10 cellular contexts compared by ENCODE assay signal in the genomic region with DNA sequence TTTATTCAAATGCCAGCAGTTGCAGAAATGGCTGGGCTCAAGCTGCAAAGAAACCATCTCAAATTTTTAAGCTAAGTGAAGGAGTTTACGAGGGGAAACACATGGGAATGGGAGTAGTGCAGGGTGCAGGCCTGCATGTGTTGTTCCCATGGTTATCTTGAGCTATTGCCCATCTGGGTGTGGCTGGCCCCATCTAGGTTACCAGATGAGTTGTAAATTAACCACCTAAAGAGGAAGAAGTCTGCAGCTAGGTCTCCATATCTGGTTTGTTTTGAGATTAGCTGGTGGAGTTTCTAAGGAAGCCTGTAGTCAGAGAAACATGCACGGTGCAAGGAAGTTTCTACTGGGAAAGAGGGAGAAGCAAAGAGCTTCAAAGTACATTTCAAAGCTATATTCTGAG. TPM values are rescaled to one million over a fixed set of nuclear protein-coding genes. Genes with fewer than 3 reads are reported as not detected.
DNase-seq lines count a peak whose midpoint lies in the region; ATAC-seq and TF ChIP-seq lines count a peak whose summit lies in the region.
"Had no signal": no experiment of that assay in that cellular context is flagged by ENCODE, and none has a peak within 500 bp of the region (broad histone marks: within the 10 kb centered on the region; RNA-seq: fewer than 3 reads in every experiment).

No MANE protein-coding gene starts in this region.

- no TSS peak for BruUV-seq in MCF 10A (replicated peaks; lab: Mats Ljungman, UMichigan)

- CTCF ChIA-PET in MCF 10A (lab: Yijun Ruan, JAX), result interaction anchor here (0.6 to 1.4 kb wide), 4 partner anchors 8 to 65 kb away, joined by 3 to 4 read pairs (median 4); a partner anchor contains a TSS
- CTCF ChIA-PET in activated CD4-positive, alpha-beta T cell treated with anti-CD3 and anti-CD28 coated beads, Interleukin-2, amount 10 ng/mL, durations not matched to agents 7 days and 5 days (lab: Charles Lee), result no interaction called here

- H3K27me3 Mint-ChIP-seq in stimulated activated memory B cell treated with anti-CD40 and anti-IgM and Interleukin-4, amounts not matched to agents 10 μg/mL and 1 μg/mL and 100 μg/mL, for 72 hours, result no peaks in the 10 kb centered on the region
- H3K27me3 Mint-ChIP-seq in MCF 10A (ENCODE audit: insufficient read depth, unreplicated experiment), result no peaks in the 10 kb centered on the region
- peaks cover 2% of the 10 kb centered on the region for H3K27me3 Mint-ChIP-seq in activated CD4-positive, alpha-beta T cell treated with anti-CD3 and anti-CD28 coated beads, Interleukin-2, amount 10 ng/mL, durations not matched to agents 7 days and 5 days
- H3K27me3 Mint-ChIP-seq: brain had no signal

- peaks cover 3% of the 10 kb centered on the region for H3K9me3 Mint-ChIP-seq in stimulated activated memory B cell treated with anti-CD40 and anti-IgM and Interleukin-4, amounts not matched to agents 10 μg/mL and 1 μg/mL and 100 μg/mL, for 72 hours
- no peaks in the 10 kb centered on the region for H3K9me3 Mint-ChIP-seq in MCF 10A (ENCODE audit: unreplicated experiment)
- peaks cover 17% of the 10 kb centered on the region for H3K9me3 Mint-ChIP-seq in activated CD4-positive, alpha-beta T cell treated with anti-CD3 and anti-CD28 coated beads, Interleukin-2, amount 10 ng/mL, durations not matched to agents 7 days and 5 days

- TF ChIP-seq CTCF in MCF 10A (IDR thresholded peaks at IDR 0.05; ENCODE audit: unreplicated experiment), result no peak

- intact Hi-C loops in MCF 10A (cut with micrococcal nuclease), result no loop called here

- no peak overlapping the region for H3K4me3 Mint-ChIP-seq in stimulated activated memory B cell treated with anti-CD40 and anti-IgM and Interleukin-4, amounts not matched to agents 10 μg/mL and 1 μg/mL and 100 μg/mL, for 72 hours
- no peak overlapping the region for H3K4me3 Mint-ChIP-seq in MCF 10A (ENCODE audit: unreplicated experiment)
- no peak overlapping the region for H3K4me3 Mint-ChIP-seq in activated CD4-positive, alpha-beta T cell treated with anti-CD3 and anti-CD28 coated beads, Interleukin-2, amount 10 ng/mL, durations not matched to agents 7 days and 5 days
- H3K4me3 Mint-ChIP-seq: brain had no signal

- peak; percentile 96 for ATAC-seq in GM19438 (IDR thresholded peaks at IDR 0.05; ENCODE audit: low read depth, unreplicated experiment)
- peak; percentile 91 for ATAC-seq in HG02884 (IDR thresholded peaks at IDR 0.05; ENCODE audit: unreplicated experiment)
- ATAC-seq in stimulated activated memory B cell treated with anti-CD40 and anti-IgM and Interleukin-4, amounts not matched to agents 10 μg/mL and 1 μg/mL and 100 μg/mL, for 72 hours, result peak; percentile 76

- peak overlapping the region; percentile 43 for H3K27ac Mint-ChIP-seq in stimulated activated memory B cell treated with anti-CD40 and anti-IgM and Interleukin-4, amounts not matched to agents 10 μg/mL and 1 μg/mL and 100 μg/mL, for 72 hours
- H3K27ac Mint-ChIP-seq in MCF 10A (ENCODE audit: low read depth, unreplicated experiment), result no peak overlapping the region
- no peak overlapping the region for H3K27ac Mint-ChIP-seq in activated CD4-positive, alpha-beta T cell treated with anti-CD3 and anti-CD28 coated beads, Interleukin-2, amount 10 ng/mL, durations not matched to agents 7 days and 5 days
- H3K27ac Mint-ChIP-seq: brain had no signal

- peak; percentile 22 to 36 for DNase-seq in Kasumi-1 (lab: John Stamatoyannopoulos, UW)
- no peak for DNase-seq in MCF 10A (ENCODE audit: unreplicated experiment)
- DNase-seq in activated CD4-positive, alpha-beta T cell treated with anti-CD3 and anti-CD28 coated beads, Interleukin-2, amount 10 ng/mL, durations not matched to agents 7 days and 5 days, result no peak
- DNase-seq in SKM-1 (lab: John Stamatoyannopoulos, UW; ENCODE audit: unreplicated experiment), result no peak
- DNase-seq: NCI-H187 treated with DMSO at 0.1 percent for 48 hours, right cardiac atrium had no signal

- POLR2A ChIA-PET in MCF 10A (lab: Yijun Ruan, JAX), result interaction anchor here (1.3 kb wide), 1 partner anchor 10 kb away, joined by 4 read pairs; no protein-coding TSS in a partner anchor
- POLR2A ChIA-PET in activated CD4-positive, alpha-beta T cell treated with anti-CD3 and anti-CD28 coated beads, Interleukin-2, amount 10 ng/mL, durations not matched to agents 7 days and 5 days (lab: Charles Lee), result no interaction called here

- peaks cover 13% of the 10 kb centered on the region for H3K4me1 Mint-ChIP-seq in stimulated activated memory B cell treated with anti-CD40 and anti-IgM and Interleukin-4, amounts not matched to agents 10 μg/mL and 1 μg/mL and 100 μg/mL, for 72 hours
- H3K4me1 Mint-ChIP-seq in MCF 10A (ENCODE audit: insufficient read depth, unreplicated experiment), result no peaks in the 10 kb centered on the region
- H3K4me1 Mint-ChIP-seq in activated CD4-positive, alpha-beta T cell treated with anti-CD3 and anti-CD28 coated beads, Interleukin-2, amount 10 ng/mL, durations not matched to agents 7 days and 5 days, result no peaks in the 10 kb centered on the region
- H3K4me1 Mint-ChIP-seq: brain had no signal

- no peaks in the 10 kb centered on the region for H3K36me3 Mint-ChIP-seq in stimulated activated memory B cell treated with anti-CD40 and anti-IgM and Interleukin-4, amounts not matched to agents 10 μg/mL and 1 μg/mL and 100 μg/mL, for 72 hours
- no peaks in the 10 kb centered on the region for H3K36me3 Mint-ChIP-seq in MCF 10A (ENCODE audit: insufficient read depth, unreplicated experiment)
- no peaks in the 10 kb centered on the region for H3K36me3 Mint-ChIP-seq in activated CD4-positive, alpha-beta T cell treated with anti-CD3 and anti-CD28 coated beads, Interleukin-2, amount 10 ng/mL, durations not matched to agents 7 days and 5 days (ENCODE audit: low read depth)
- H3K36me3 Mint-ChIP-seq: brain had no signal

RNA-seq across cellular contexts. Expression of a gene that starts 23.3 kb away (rescaled TPM):
- total RNA-seq in MCF 10A (2022), result 0.68 and 1.3 TPM in 2 replicates
- not detected for total RNA-seq in activated CD4-positive, alpha-beta T cell treated with anti-CD3 and anti-CD28 coated beads, Interleukin-2, amount 10 ng/mL, durations not matched to agents 7 days and 5 days

RNA-seq across cellular contexts. Expression of a gene that starts 34.0 kb away (rescaled TPM):
- total RNA-seq in MCF 10A (2022), result 3.1 and 3.2 TPM in 2 replicates
- total RNA-seq in activated CD4-positive, alpha-beta T cell treated with anti-CD3 and anti-CD28 coated beads, Interleukin-2, amount 10 ng/mL, durations not matched to agents 7 days and 5 days, result not detected

RNA-seq across cellular contexts. Expression of a gene that starts 56.7 kb away (rescaled TPM):
- total RNA-seq in MCF 10A (2022), result 2.9 and 3.7 TPM in 2 replicates
- total RNA-seq in activated CD4-positive, alpha-beta T cell treated with anti-CD3 and anti-CD28 coated beads, Interleukin-2, amount 10 ng/mL, durations not matched to agents 7 days and 5 days, result not detected

Comparison
In these comparisons a context has a peak if more than half of its experiments do, and no peak if none do; other contexts are left out.
1. DNase-seq: peak in Kasumi-1 (2 of 2); none in MCF 10A (single experiment), activated CD4-positive, alpha-beta T cell treated with anti-CD3 and anti-CD28 coated beads, Interleukin-2, amount 10 ng/mL, durations not matched to agents 7 days and 5 days (single experiment) and SKM-1 (single experiment).
2. Peak in every context shown above with its lines, with median percentiles within 50 percentile points of each other: ATAC-seq.